Comparison of ENCODE assay signal across 23 cellular contexts in genomic region chr12:132936163-132936562, GRCh38. TPM values are rescaled to one million over a fixed set of nuclear protein-coding genes. Genes with fewer than 3 reads are reported as not detected.
DNase-seq lines count a peak whose midpoint lies in the region; ATAC-seq and TF ChIP-seq lines count a peak whose summit lies in the region.
"Had no signal": no experiment of that assay in that cellular context is flagged by ENCODE, and none has a peak within 500 bp of the region (broad histone marks: within the 10 kb centered on the region; RNA-seq: fewer than 3 reads in every experiment).

No MANE protein-coding gene starts in this region.

- H3K79me2 ChIP-seq in SK-N-SH (ENCODE audit: insufficient read depth) (no peaks in the 10 kb centered on the region), hepatocyte (no peaks in the 10 kb centered on the region)

- no peaks in the 10 kb centered on the region for H3K27me3 Mint-ChIP-seq in activated CD4-positive, alpha-beta T cell treated with anti-CD3 and anti-CD28 coated beads, Interleukin-2, amount 10 ng/mL, durations not matched to agents 24 days and 14 days
- H3K27me3 Mint-ChIP-seq: CD4-positive, alpha-beta memory T cell; CD8-positive, alpha-beta memory T cell had no signal

- no peaks in the 10 kb centered on the region for H3K9me2 ChIP-seq in SK-N-SH
- H3K9me2 ChIP-seq in hepatocyte (replicated peaks; ENCODE audit: insufficient read depth) = no peaks in the 10 kb centered on the region

- CTCF ChIA-PET in SK-N-SH (lab: Yijun Ruan, JAX) = no interaction called here

- H3K27ac ChIP-seq in SK-N-SH (ENCODE audit: low read depth in 2 of 2, low read length in 1 of 2) = no peak overlapping the region
- no peak overlapping the region for H3K27ac ChIP-seq in hepatocyte
- no peak overlapping the region for H3K27ac ChIP-seq in tibial artery
- H3K27ac ChIP-seq: 22Rv1, BLaER1 had no signal

- H3K4me2 ChIP-seq in SK-N-SH = no peak overlapping the region
- H3K4me2 ChIP-seq in hepatocyte = no peak overlapping the region
- H3K4me2 ChIP-seq: BLaER1 had no signal

- peaks cover 22% of the 10 kb centered on the region for H3K9me3 Mint-ChIP-seq in activated CD4-positive, alpha-beta T cell treated with anti-CD3 and anti-CD28 coated beads, Interleukin-2, amount 10 ng/mL, durations not matched to agents 24 days and 14 days

- POLR2A ChIA-PET in SK-N-SH (lab: Yijun Ruan, JAX) = no interaction called here

- TF ChIP-seq RAD21 in SK-N-SH (IDR thresholded peaks at IDR 0.05; ENCODE audit: low read length) = no peak

- 79% methylated on average over 2 of the region's 2 CpGs for WGBS in SK-N-SH (ENCODE audit: low lambda C conversion rate)
- WGBS in hepatocyte (ENCODE audit: low lambda C conversion rate, missing lambda C conversion rate) = 100% methylated on average over 2 of the region's 2 CpGs

- no peak overlapping the region for H3K4me3 Mint-ChIP-seq in activated CD4-positive, alpha-beta T cell treated with anti-CD3 and anti-CD28 coated beads, Interleukin-2, amount 10 ng/mL, durations not matched to agents 24 days and 14 days
- H3K4me3 Mint-ChIP-seq: CD14-positive monocyte; CD4-positive, alpha-beta memory T cell; CD4-positive, CD25-positive, alpha-beta regulatory T cell; CD8-positive, alpha-beta memory T cell had no signal

- H3K4me1 ChIP-seq in SK-N-SH (ENCODE audit: control insufficient read depth in 1 of 2, insufficient read depth in 2 of 2, low read depth in 1 of 2, low read length in 1 of 2) = no peaks in the 10 kb centered on the region
- no peaks in the 10 kb centered on the region for H3K4me1 ChIP-seq in hepatocyte (ENCODE audit: insufficient read depth)
- no peaks in the 10 kb centered on the region for H3K4me1 ChIP-seq in tibial artery
- H3K4me1 ChIP-seq: BE2C, BLaER1 had no signal

- H2AFZ ChIP-seq in SK-N-SH (ENCODE audit: low read depth) (no peak overlapping the region), hepatocyte (no peak overlapping the region)

- H3K36me3 Mint-ChIP-seq in activated CD4-positive, alpha-beta T cell treated with anti-CD3 and anti-CD28 coated beads, Interleukin-2, amount 10 ng/mL, durations not matched to agents 24 days and 14 days (ENCODE audit: low read depth) = peaks cover 40% of the 10 kb centered on the region

- H3K27me3 ChIP-seq in SK-N-SH (ENCODE audit: insufficient read depth) (no peaks in the 10 kb centered on the region), hepatocyte (no peaks in the 10 kb centered on the region), tibial artery (no peaks in the 10 kb centered on the region)
- H3K27me3 ChIP-seq: BE2C, BLaER1 had no signal

- TF ChIP-seq CTCF in SK-N-SH (IDR thresholded peaks at IDR 0.05) (no peak), hepatocyte (IDR thresholded peaks at IDR 0.05; ENCODE audit: poor library complexity) (no peak), tibial artery (IDR thresholded peaks at IDR 0.05) (no peak)

- peaks cover 5 to 16% of the 10 kb centered on the region in 2 experiments for H3K36me3 ChIP-seq in SK-N-SH (replicated peaks in 1 of 2; ENCODE audit: control insufficient read depth in 1 of 2, insufficient read depth in 2 of 2, low read length in 1 of 2)
- H3K36me3 ChIP-seq in hepatocyte (replicated peaks; ENCODE audit: insufficient read depth, low read depth) = peaks cover 3% of the 10 kb centered on the region
- H3K36me3 ChIP-seq in tibial artery = peaks cover 53 to 58% (median 57%) of the 10 kb centered on the region in 3 donors

- H3K9ac ChIP-seq in SK-N-SH = no peak overlapping the region
- H3K9ac ChIP-seq: BLaER1 had no signal

- peaks cover 7% of the 10 kb centered on the region for H3F3A ChIP-seq in SK-N-SH (replicated peaks; ENCODE audit: insufficient read depth)

- TF ChIP-seq EP300 in SK-N-SH (IDR thresholded peaks at IDR 0.05; ENCODE audit: borderline replicate concordance in 1 of 2, low read depth in 1 of 2, low read length in 1 of 2) = no peak

- no peak for ATAC-seq in SK-N-SH treated with all-trans-retinoic acid at 6 μM for 48 hours
- ATAC-seq: GM12878 had no signal

- no peaks in the 10 kb centered on the region for H3K4me1 Mint-ChIP-seq in activated CD4-positive, alpha-beta T cell treated with anti-CD3 and anti-CD28 coated beads, Interleukin-2, amount 10 ng/mL, durations not matched to agents 24 days and 14 days
- H3K4me1 Mint-ChIP-seq: CD14-positive monocyte; CD4-positive, alpha-beta memory T cell; CD4-positive, CD25-positive, alpha-beta regulatory T cell; CD8-positive, alpha-beta memory T cell had no signal

- no peak overlapping the region for H3K27ac Mint-ChIP-seq in activated CD4-positive, alpha-beta T cell treated with anti-CD3 and anti-CD28 coated beads, Interleukin-2, amount 10 ng/mL, durations not matched to agents 24 days and 14 days
- H3K27ac Mint-ChIP-seq: CD14-positive monocyte; CD4-positive, alpha-beta memory T cell; CD4-positive, CD25-positive, alpha-beta regulatory T cell; CD8-positive, alpha-beta memory T cell had no signal

- H3K9me3 ChIP-seq in SK-N-SH = peaks cover 18% of the 10 kb centered on the region
- peaks cover 33% of the 10 kb centered on the region for H3K9me3 ChIP-seq in hepatocyte (ENCODE audit: low read depth)
- peaks cover 6 to 91% (median 74%) of the 10 kb centered on the region in 3 donors for H3K9me3 ChIP-seq in tibial artery

- no peak for DNase-seq in SK-N-SH
- no peak for DNase-seq in hepatocyte (ENCODE audit: low spot score)
- no peak for DNase-seq in activated CD4-positive, alpha-beta T cell treated with anti-CD3 and anti-CD28 coated beads, Interleukin-2, amount 10 ng/mL, durations not matched to agents 24 days and 14 days
- DNase-seq in tibial artery = no peak
- DNase-seq: ACHN; BE2C; C1 segment of cervical spinal cord; CD4-positive, alpha-beta memory T cell; CD4-positive, CD25-positive, alpha-beta regulatory T cell; CD8-positive, alpha-beta memory T cell; COR-L47; DMS 273 treated with DMSO at 0.1 percent for 48 hours; DMS153; DMS53; DMS79; DND-41; EL; GDM1 had no signal

- intact Hi-C loops in activated CD4-positive, alpha-beta T cell treated with anti-CD3 and anti-CD28 coated beads, Interleukin-2, amount 10 ng/mL, durations not matched to agents 24 days and 14 days (cut with micrococcal nuclease) = no loop called here
- intact Hi-C loops in tibial artery (cut with DNase I; ENCODE audit: low total_unique reads) = no loop called here

- H3K4me3 ChIP-seq in SK-N-SH (ENCODE audit: low read depth in 2 of 2, low read length in 1 of 2) (no peak overlapping the region), hepatocyte (peak overlapping the region; percentile 9), tibial artery (no peak overlapping the region)
- H3K4me3 ChIP-seq: BLaER1, GM12878 had no signal

- H4K20me1 ChIP-seq in SK-N-SH (ENCODE audit: insufficient read depth) (no peaks in the 10 kb centered on the region), hepatocyte (ENCODE audit: insufficient read depth, poor library complexity, severe bottlenecking) (no peaks in the 10 kb centered on the region)
- H4K20me1 ChIP-seq: BLaER1 had no signal

TF ChIP-seq in SK-N-SH treated with all-trans-retinoic acid at 6 μM for 48 hours, 23 proteins besides CTCF, POLR2A, EP300 and RAD21 (continues in another document):
- TF ChIP-seq ZFP30 (CRISPR knock-in tag; IDR thresholded peaks at IDR 0.05) = peak; percentile 94

TF ChIP-seq in SK-N-SH, 30 proteins besides CTCF, POLR2A, EP300 and RAD21 (continues in another document):
- TF ChIP-seq NFIC (IDR thresholded peaks at IDR 0.05; ENCODE audit: borderline replicate concordance) (no peak), NRF1 (IDR thresholded peaks at IDR 0.05; ENCODE audit: low read depth, low read length) (no peak), FOXJ3 (CRISPR knock-in tag; IDR thresholded peaks at IDR 0.05) (no peak), PBX3 (IDR thresholded peaks at IDR 0.05) (no peak), SIN3A (IDR thresholded peaks at IDR 0.05; ENCODE audit: borderline replicate concordance, low read depth, low read length) (no peak), RXRA (IDR thresholded peaks at IDR 0.05; ENCODE audit: borderline replicate concordance, low read depth) (no peak), MAX (IDR thresholded peaks at IDR 0.05; ENCODE audit: low read depth) (no peak), RCOR1 (IDR thresholded peaks at IDR 0.05; ENCODE audit: low read length) (no peak), YY1 (IDR thresholded peaks at IDR 0.05; ENCODE audit: low read depth) (no peak), EZH2phosphoT487 (IDR thresholded peaks at IDR 0.05; ENCODE audit: borderline replicate concordance, low read depth) (no peak)

RNA-seq across cellular contexts. Expression of gene ZNF605, which starts 19.9 kb away (rescaled TPM):
- polyA plus RNA-seq in SK-N-SH (2012; rRNA removed) (4.0 and 6.9 TPM in 2 replicates), hepatocyte (2.8 and 3.5 TPM in 2 replicates)
- 2.6 and 2.9 TPM in 2 replicates for polyA plus RNA-seq in SK-N-SH (2012; cell fraction: cytosol; rRNA removed)
- polyA plus RNA-seq in SK-N-SH (2012; cell fraction: nucleus; rRNA removed) = 10.6 and 23.4 TPM in 2 replicates
- 10.5 and 10.9 TPM in 2 replicates for total RNA-seq in hepatocyte
- total RNA-seq in activated CD4-positive, alpha-beta T cell treated with anti-CD3 and anti-CD28 coated beads, Interleukin-2, amount 10 ng/mL, durations not matched to agents 24 days and 14 days = 6.6 and 7.6 TPM in 2 replicates

RNA-seq across cellular contexts. Expression of gene CHFR, which starts 48.8 kb away (rescaled TPM):
- polyA plus RNA-seq in SK-N-SH (2012; rRNA removed) (31.6 and 39.3 TPM in 2 replicates), hepatocyte (36.2 and 36.8 TPM in 2 replicates)
- 14.1 and 18.5 TPM in 2 replicates for polyA plus RNA-seq in SK-N-SH (2012; cell fraction: cytosol; rRNA removed)
- 158 and 235 TPM in 2 replicates for polyA plus RNA-seq in SK-N-SH (2012; cell fraction: nucleus; rRNA removed)
- total RNA-seq in hepatocyte = 33.4 and 37.6 TPM in 2 replicates
- total RNA-seq in activated CD4-positive, alpha-beta T cell treated with anti-CD3 and anti-CD28 coated beads, Interleukin-2, amount 10 ng/mL, durations not matched to agents 24 days and 14 days = 52.9 and 60.7 TPM in 2 replicates

RNA-seq across cellular contexts. Expression of gene ZNF26, which starts 50.0 kb away (rescaled TPM):
- polyA plus RNA-seq in SK-N-SH (2012; rRNA removed) (7.3 and 9.4 TPM in 2 replicates), hepatocyte (3.8 and 5.3 TPM in 2 replicates)
- 4.4 and 5.8 TPM in 2 replicates for polyA plus RNA-seq in SK-N-SH (2012; cell fraction: cytosol; rRNA removed)
- 25.9 and 26.9 TPM in 2 replicates for polyA plus RNA-seq in SK-N-SH (2012; cell fraction: nucleus; rRNA removed)
- total RNA-seq in hepatocyte = 11.9 and 15.2 TPM in 2 replicates
- total RNA-seq in activated CD4-positive, alpha-beta T cell treated with anti-CD3 and anti-CD28 coated beads, Interleukin-2, amount 10 ng/mL, durations not matched to agents 24 days and 14 days = 18.3 and 20.1 TPM in 2 replicates
